ENCODE assay signal across 2 cellular contexts in genomic region chr15:79059081-79059572, GRCh38.
A peak's percentile ranks its signal among the peaks of the same experiment; 100 is the strongest.
TF ChIP-seq lines count a peak whose summit lies in the region.

No MANE protein-coding gene starts in this region.

TF ChIP-seq in HepG2, 621 proteins besides CTCF, POLR2A, EP300 and RAD21:
- TF ChIP-seq, protein P1, sequence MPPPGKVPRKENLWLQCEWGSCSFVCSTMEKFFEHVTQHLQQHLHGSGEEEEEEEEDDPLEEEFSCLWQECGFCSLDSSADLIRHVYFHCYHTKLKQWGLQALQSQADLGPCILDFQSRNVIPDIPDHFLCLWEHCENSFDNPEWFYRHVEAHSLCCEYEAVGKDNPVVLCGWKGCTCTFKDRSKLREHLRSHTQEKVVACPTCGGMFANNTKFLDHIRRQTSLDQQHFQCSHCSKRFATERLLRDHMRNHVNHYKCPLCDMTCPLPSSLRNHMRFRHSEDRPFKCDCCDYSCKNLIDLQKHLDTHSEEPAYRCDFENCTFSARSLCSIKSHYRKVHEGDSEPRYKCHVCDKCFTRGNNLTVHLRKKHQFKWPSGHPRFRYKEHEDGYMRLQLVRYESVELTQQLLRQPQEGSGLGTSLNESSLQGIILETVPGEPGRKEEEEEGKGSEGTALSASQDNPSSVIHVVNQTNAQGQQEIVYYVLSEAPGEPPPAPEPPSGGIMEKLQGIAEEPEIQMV (CRISPR knock-in tag; IDR thresholded peaks at IDR 0.05; ENCODE audit: low read depth), result no peak
- TF ChIP-seq MXD4 (CRISPR knock-in tag; IDR thresholded peaks at IDR 0.05) (no peak), ZNF557 (CRISPR knock-in tag; IDR thresholded peaks at IDR 0.05) (no peak), HNRNPK (IDR thresholded peaks at IDR 0.05; ENCODE audit: low read depth, low read length, poor library complexity, severe bottlenecking) (peak; percentile 92), RBAK (CRISPR knock-in tag; IDR thresholded peaks at IDR 0.05) (no peak), KMT2A (CRISPR knock-in tag; IDR thresholded peaks at IDR 0.05) (no peak), FOXM1 (CRISPR knock-in tag; IDR thresholded peaks at IDR 0.05) (no peak), ZFAT (CRISPR knock-in tag; conservative IDR thresholded peaks at IDR 0.05) (no peak), ZNF75D (CRISPR knock-in tag; IDR thresholded peaks at IDR 0.05; ENCODE audit: borderline replicate concordance) (no peak), NCOR1 (IDR thresholded peaks at IDR 0.05; ENCODE audit: borderline replicate concordance, low read length) (no peak), PCBP1 (IDR thresholded peaks at IDR 0.05; ENCODE audit: borderline replicate concordance, low read depth, low read length) (peak; percentile 94), ZBTB21 (CRISPR knock-in tag; IDR thresholded peaks at IDR 0.05) (no peak), RXRB (CRISPR knock-in tag; IDR thresholded peaks at IDR 0.05; ENCODE audit: borderline replicate concordance) (no peak), PCBP2 (optimal IDR thresholded peaks at IDR 0.05; ENCODE audit: low read depth, low read length, poor library complexity, severe bottlenecking) (peak; percentile 98), WIZ (CRISPR knock-in tag; IDR thresholded peaks at IDR 0.05) (no peak)
TF ChIP-seq in HepG2: peak in this region for 3.

TF ChIP-seq in H1, 55 proteins besides CTCF, POLR2A, EP300 and RAD21:
- TF ChIP-seq SUZ12 (IDR thresholded peaks at IDR 0.05; ENCODE audit: low read length) (no peak), RNF2 (IDR thresholded peaks at IDR 0.05; ENCODE audit: borderline replicate concordance, low read depth, low read length, missing control alignments, poor library complexity, severe bottlenecking) (no peak), JUND (IDR thresholded peaks at IDR 0.05; ENCODE audit: low read length) (no peak), RXRA (IDR thresholded peaks at IDR 0.05; ENCODE audit: insufficient read depth, low read depth, low read length) (no peak)
TF ChIP-seq in H1: peak in this region for 0.
